In genomic region chr3:59408047-59408624, GRCh38 we compare ENCODE assay signal across 16 cellular contexts.
DNase-seq lines count a peak whose midpoint lies in the region; ATAC-seq and TF ChIP-seq lines count a peak whose summit lies in the region.
"Had no signal": no experiment of that assay in that cellular context is flagged by ENCODE, and none has a peak within 500 bp of the region (broad histone marks: within the 10 kb centered on the region; RNA-seq: fewer than 3 reads in every experiment).

No MANE protein-coding gene starts in this region.

- H3K9ac ChIP-seq in MM.1S (ENCODE audit: low read length), result peak overlapping the region; percentile 63

- DNase-seq in stimulated activated naive CD8-positive, alpha-beta T cell treated with anti-CD3 and anti-CD28 coated beads, Interleukin-15, amount 100 ng/mL, for 72 hours, result no peak
- DNase-seq in stimulated activated naive CD8-positive, alpha-beta T cell treated with anti-CD3 and anti-CD28 coated beads, Interleukin-15, Interleukin-2, amounts not matched to agents 100 U/mL and 50 U/mL, for 24 hours, result no peak
- DNase-seq in MM.1S (peak; percentile 63), NCI-H446 (lab: John Stamatoyannopoulos, UW) (no peak), NCI-H1105 treated with DMSO at 0.1 percent for 48 hours (lab: John Stamatoyannopoulos, UW) (no peak)
- DNase-seq in stimulated activated CD4-positive, alpha-beta T cell treated with anti-CD3 and anti-CD28 coated beads, Interleukin-12 subunit alpha, Interleukin-12 subunit beta, amount 100 ng/mL, for 4 hours, result no peak
- DNase-seq in activated naive CD8-positive, alpha-beta T cell treated with anti-CD3 and anti-CD28 coated beads, Interleukin-2, amount 50 U/mL, for 24 hours, result no peak
- DNase-seq: effector CD4-positive, alpha-beta T cell; Karpas-422; kidney glomerular epithelial cell; NCI-H1694 treated with DMSO at 0.1 percent for 48 hours; nephron progenitor cell; upper lobe of right lung had no signal

- H3F3A ChIP-seq in MM.1S (ENCODE audit: insufficient read depth, low read length), result peaks cover 23% of the 10 kb centered on the region

- H3K79me2 ChIP-seq in MM.1S (ENCODE audit: low read length), result no peaks in the 10 kb centered on the region

- peaks cover 6 to 11% of the 10 kb centered on the region in 2 donors for H3K9me3 Mint-ChIP-seq in stimulated activated naive CD8-positive, alpha-beta T cell treated with anti-CD3 and anti-CD28 coated beads, Interleukin-15, amount 100 ng/mL, for 72 hours
- peaks cover 4% of the 10 kb centered on the region for H3K9me3 Mint-ChIP-seq in activated naive CD8-positive, alpha-beta T cell treated with anti-CD3 and anti-CD28 coated beads, Interleukin-2, amount 50 U/mL, for 24 hours
- H3K9me3 Mint-ChIP-seq: activated T-helper 2 cell treated with anti-CD3 and anti-CD28 coated beads, Interferon-gamma antibody, Interleukin-2, Interleukin-4, amounts not matched to agents 10 μg/mL and 5 μg/mL and 100 μg/mL, durations not matched to agents 14 hours and 24 hours and 36 hours; nephron progenitor cell had no signal

- no peak for TF ChIP-seq CTCF in MM.1S (IDR thresholded peaks at IDR 0.05; ENCODE audit: low read length)

- H3K9me2 ChIP-seq in MM.1S (replicated peaks; ENCODE audit: insufficient read depth, low read length), result no peaks in the 10 kb centered on the region

- no peaks in the 10 kb centered on the region for H3K36me3 Mint-ChIP-seq in activated naive CD8-positive, alpha-beta T cell treated with anti-CD3 and anti-CD28 coated beads, Interleukin-2, amount 50 U/mL, for 24 hours (ENCODE audit: low read depth)
- H3K36me3 Mint-ChIP-seq: brain had no signal

- no peaks in the 10 kb centered on the region for H3K36me3 ChIP-seq in MM.1S (replicated peaks; ENCODE audit: insufficient read depth, low read length)
- H3K36me3 ChIP-seq: upper lobe of right lung had no signal

- peak overlapping the region; percentile 43 for H2AFZ ChIP-seq in MM.1S (ENCODE audit: low read length)

- H3K4me2 ChIP-seq in MM.1S (ENCODE audit: low read depth, low read length), result peak overlapping the region; percentile 78

- H3K27me3 ChIP-seq in MM.1S (replicated peaks; ENCODE audit: insufficient read depth, low read length), result no peaks in the 10 kb centered on the region
- H3K27me3 ChIP-seq: upper lobe of right lung had no signal

- H3K9me3 ChIP-seq in MM.1S (replicated peaks; ENCODE audit: insufficient read depth, low read length), result no peaks in the 10 kb centered on the region
- H3K9me3 ChIP-seq: upper lobe of right lung had no signal

- peak overlapping the region; percentile 47; the same call in 1 of the 2 replicates for H3K4me3 ChIP-seq in MM.1S (ENCODE audit: low read length)
- H3K4me3 ChIP-seq: upper lobe of right lung had no signal

- peak overlapping the region; percentile 94 for H3K27ac ChIP-seq in MM.1S (ENCODE audit: low read length)
- H3K27ac ChIP-seq: upper lobe of right lung had no signal

- H3K4me1 ChIP-seq in MM.1S (ENCODE audit: low read length), result peaks cover 26% of the 10 kb centered on the region
- H3K4me1 ChIP-seq: upper lobe of right lung had no signal

- H3K27ac Mint-ChIP-seq in stimulated activated naive CD8-positive, alpha-beta T cell treated with anti-CD3 and anti-CD28 coated beads, Interleukin-15, amount 100 ng/mL, for 72 hours, result peak overlapping the region; percentile 35 to 55
- H3K27ac Mint-ChIP-seq in activated naive CD8-positive, alpha-beta T cell treated with anti-CD3 and anti-CD28 coated beads, Interleukin-2, amount 50 U/mL, for 24 hours, result no peak overlapping the region
- H3K27ac Mint-ChIP-seq: activated T-helper 2 cell treated with anti-CD3 and anti-CD28 coated beads, Interferon-gamma antibody, Interleukin-2, Interleukin-4, amounts not matched to agents 10 μg/mL and 5 μg/mL and 100 μg/mL, durations not matched to agents 14 hours and 24 hours and 36 hours; brain; nephron progenitor cell had no signal

- ATAC-seq in stimulated activated naive CD8-positive, alpha-beta T cell treated with anti-CD3 and anti-CD28 coated beads, Interleukin-15, amount 100 ng/mL, for 72 hours, result no peak
- ATAC-seq in stimulated activated naive CD8-positive, alpha-beta T cell treated with anti-CD3 and anti-CD28 coated beads, Interleukin-15, Interleukin-2, amounts not matched to agents 100 U/mL and 50 U/mL, for 24 hours, result no peak
- peak; percentile 56 for ATAC-seq in HG02840 (IDR thresholded peaks at IDR 0.05; ENCODE audit: low FRiP score, unreplicated experiment)
- no peak for ATAC-seq in activated naive CD8-positive, alpha-beta T cell treated with anti-CD3 and anti-CD28 coated beads, Interleukin-2, amount 50 U/mL, for 24 hours
- ATAC-seq: upper lobe of right lung had no signal

- peaks cover 36% of the 10 kb centered on the region for H3K4me1 Mint-ChIP-seq in stimulated activated naive CD8-positive, alpha-beta T cell treated with anti-CD3 and anti-CD28 coated beads, Interleukin-15, amount 100 ng/mL, for 72 hours
- peaks cover 19% of the 10 kb centered on the region for H3K4me1 Mint-ChIP-seq in activated naive CD8-positive, alpha-beta T cell treated with anti-CD3 and anti-CD28 coated beads, Interleukin-2, amount 50 U/mL, for 24 hours

- no peaks in the 10 kb centered on the region for H4K20me1 ChIP-seq in MM.1S (ENCODE audit: insufficient read depth, low read length)

- H3K4me3 Mint-ChIP-seq in stimulated activated naive CD8-positive, alpha-beta T cell treated with anti-CD3 and anti-CD28 coated beads, Interleukin-15, amount 100 ng/mL, for 72 hours, result no peak overlapping the region
- H3K4me3 Mint-ChIP-seq in activated naive CD8-positive, alpha-beta T cell treated with anti-CD3 and anti-CD28 coated beads, Interleukin-2, amount 50 U/mL, for 24 hours, result no peak overlapping the region
- H3K4me3 Mint-ChIP-seq: brain, nephron progenitor cell had no signal

- no peaks in the 10 kb centered on the region for H3K27me3 Mint-ChIP-seq in stimulated activated naive CD8-positive, alpha-beta T cell treated with anti-CD3 and anti-CD28 coated beads, Interleukin-15, amount 100 ng/mL, for 72 hours
- H3K27me3 Mint-ChIP-seq in activated naive CD8-positive, alpha-beta T cell treated with anti-CD3 and anti-CD28 coated beads, Interleukin-2, amount 50 U/mL, for 24 hours, result no peaks in the 10 kb centered on the region
- H3K27me3 Mint-ChIP-seq: brain had no signal
